In the genomic region with DNA sequence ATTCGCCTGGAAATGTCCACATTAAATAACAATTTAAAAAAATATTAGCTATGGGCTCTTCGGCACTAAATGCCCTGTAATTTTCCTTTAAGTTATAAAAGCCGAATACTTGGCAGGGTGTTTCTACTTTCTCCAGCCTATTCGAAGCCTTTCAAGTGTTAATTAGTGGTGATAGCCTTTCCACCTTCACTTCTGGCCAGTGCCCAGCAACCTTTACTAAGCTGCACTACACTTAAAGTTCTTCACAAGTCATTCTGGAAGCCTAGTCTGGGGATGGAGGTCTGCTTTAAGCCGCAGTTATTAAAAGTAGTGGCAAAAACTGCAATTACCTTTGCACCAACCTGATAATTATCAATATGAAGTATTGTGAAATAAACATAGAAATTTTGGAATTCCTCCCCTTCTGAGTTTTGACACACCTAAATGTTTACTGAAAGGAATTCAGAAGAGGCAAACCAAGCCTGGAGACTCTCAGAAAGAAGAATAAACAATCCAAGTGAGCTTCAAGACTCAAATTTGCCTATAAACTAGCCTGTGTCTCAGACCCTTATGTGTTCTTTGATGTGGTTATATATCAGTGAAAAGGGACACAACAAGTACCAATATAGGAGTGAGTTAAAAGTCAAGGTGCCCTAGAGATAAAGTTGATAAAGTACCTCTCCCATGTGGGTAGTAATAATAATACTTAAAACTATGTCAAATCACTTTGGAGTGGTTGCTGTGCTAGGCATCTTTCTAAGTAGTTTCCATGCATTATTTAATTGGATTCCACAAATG, we compare ENCODE assay signal across 20 cellular contexts.
"Had no signal": no experiment of that assay in that cellular context is flagged by ENCODE, and none has a peak within 500 bp of the region (broad histone marks: within the 10 kb centered on the region; RNA-seq: fewer than 3 reads in every experiment).

No MANE protein-coding gene starts in this region.

- DNase-seq: effector CD8-positive, alpha-beta T cell; heart right ventricle; hypothalamus; immature natural killer cell; left ventricle myocardium superior; mammary epithelial cell; natural killer cell; nucleus accumbens; ovary; small intestine; stimulated activated CD4-positive, alpha-beta T cell treated with anti-CD3 and anti-CD28 coated beads, Interleukin-12 subunit alpha, Interleukin-12 subunit beta, amount 100 ng/mL, for 4 hours; stimulated activated naive CD8-positive, alpha-beta T cell treated with anti-CD3 and anti-CD28 coated beads, Interleukin-15, Interleukin-2, amounts not matched to agents 100 U/mL and 50 U/mL, for 24 hours; thyroid gland; uterus had no signal

- H3K36me3 ChIP-seq: heart right ventricle, neural progenitor cell, ovary, right atrium auricular region, suprapubic skin, thyroid gland, uterus had no signal

- H3K4me1 Mint-ChIP-seq: immature natural killer cell, natural killer cell, neural progenitor cell had no signal

- H3K27ac ChIP-seq: coronary artery, heart right ventricle, neural progenitor cell, ovary, right atrium auricular region, suprapubic skin, thyroid gland, uterus had no signal

- H3K27me3 ChIP-seq: heart right ventricle, neural progenitor cell, ovary, right atrium auricular region, suprapubic skin, thyroid gland, uterus had no signal

- H3K9me3 ChIP-seq: heart right ventricle, ovary, right atrium auricular region, suprapubic skin, thyroid gland, uterus had no signal

- H3K9me3 Mint-ChIP-seq: neural progenitor cell had no signal

- ATAC-seq: esophagus mucosa; heart right ventricle; left ventricle myocardium superior; natural killer cell; stimulated activated naive CD8-positive, alpha-beta T cell treated with anti-CD3 and anti-CD28 coated beads, Interleukin-15, Interleukin-2, amounts not matched to agents 100 U/mL and 50 U/mL, for 24 hours had no signal

- H3K4me3 Mint-ChIP-seq: immature natural killer cell, natural killer cell, neural progenitor cell had no signal

- H3K36me3 Mint-ChIP-seq: immature natural killer cell had no signal

- H3K4me3 ChIP-seq: coronary artery, heart right ventricle, neural progenitor cell, ovary, right atrium auricular region, suprapubic skin, thyroid gland, uterus had no signal

- H3K27me3 Mint-ChIP-seq: type B pancreatic cell had no signal

- H3K4me1 ChIP-seq: heart right ventricle, neural progenitor cell, right atrium auricular region, suprapubic skin, uterus had no signal

- H3K27ac Mint-ChIP-seq: immature natural killer cell, natural killer cell, neural progenitor cell, type B pancreatic cell had no signal
